8 cellular contexts compared by ENCODE assay signal in genomic region chr9:136842380-136842948, GRCh38. TPM values are rescaled to one million over a fixed set of nuclear protein-coding genes. Genes with fewer than 3 reads are reported as not detected.
A peak's percentile ranks its signal among the peaks of the same experiment; 100 is the strongest.
DNase-seq lines count a peak whose midpoint lies in the region; ATAC-seq and TF ChIP-seq lines count a peak whose summit lies in the region.
"Not testable (repeated sequence)": the region's sequence is repeated elsewhere in the genome, so short reads cannot be mapped to it uniquely, and the experiment has no call there.

AJM1 (plus strand) TSS chr9:136842478; CDS start chr9:136844415, 1,937 bp downstream.

- H3K36me3 ChIP-seq in HAP-1 (replicated peaks), result peaks cover 12% of the 10 kb centered on the region
- H3K36me3 ChIP-seq in MM.1S (replicated peaks; ENCODE audit: insufficient read depth, low read length); SJSA1: not testable (repeated sequence)

- not testable (repeated sequence) for H3K9me3 Mint-ChIP-seq in nephron progenitor cell; stimulated activated naive B cell treated with anti-CD40 and anti-IgM and Interleukin-4, amounts not matched to agents 10 μg/mL and 1 μg/mL and 100 μg/mL, for 72 hours

- H3K27ac ChIP-seq in MM.1S (ENCODE audit: low read length), result peak within 1 kb of the TSS; percentile 43; the same call in 1 of the 2 replicates
- not testable (repeated sequence) for H3K27ac ChIP-seq in SJSA1

- DNase-seq in Daoy (ENCODE audit: low read depth), result peak; percentile 89
- DNase-seq in HAP-1 (ENCODE audit: low spot score in 2 of 2), result peak; percentile 60 to 87
- DNase-seq in MM.1S, result peak; percentile 81
- DNase-seq in SJSA1 (ENCODE audit: low read depth in 1 of 2, low spot score in 2 of 2), result peak; percentile 72 to 74
- DNase-seq in activated effector memory CD4-positive, alpha-beta T cell treated with anti-CD3 and anti-CD28 coated beads, Interleukin-2, amount 50 U/mL, for 16 hours, result peak; percentile 92
- peak; percentile 71 for DNase-seq in fibroblast of the aortic adventitia (ENCODE audit: low read depth)
- DNase-seq in nephron progenitor cell, result peak; percentile 82
- DNase-seq in stimulated activated naive B cell treated with anti-CD40 and anti-IgM and Interleukin-4, amounts not matched to agents 10 μg/mL and 1 μg/mL and 100 μg/mL, for 72 hours, result peak; percentile 77

- not testable (repeated sequence) for H3K27me3 ChIP-seq in HAP-1 (ENCODE audit: low read depth); MM.1S (replicated peaks; ENCODE audit: insufficient read depth, low read length)
- peaks cover 23% of the 10 kb centered on the region for H3K27me3 ChIP-seq in SJSA1 (replicated peaks)

- H3K9me3 ChIP-seq in HAP-1; MM.1S (replicated peaks; ENCODE audit: insufficient read depth, low read length); SJSA1 (replicated peaks): not testable (repeated sequence)

- peak within 1 kb of the TSS; percentile 45; the same call in 1 of the 2 replicates for H3K9ac ChIP-seq in MM.1S (ENCODE audit: low read length)

- ATAC-seq in stimulated activated naive B cell treated with anti-CD40 and anti-IgM and Interleukin-4, amounts not matched to agents 10 μg/mL and 1 μg/mL and 100 μg/mL, for 72 hours (replicated peaks), result peak; percentile 89 to 93

- H3K4me1 ChIP-seq in HAP-1 (peaks cover 13% of the 10 kb centered on the region), SJSA1 (replicated peaks) (peaks cover 13% of the 10 kb centered on the region)
- not testable (repeated sequence) for H3K4me1 ChIP-seq in MM.1S (ENCODE audit: low read length)

- not testable (repeated sequence) for H3K9me2 ChIP-seq in MM.1S (replicated peaks; ENCODE audit: insufficient read depth, low read length)

- not testable (repeated sequence) for H3K27ac Mint-ChIP-seq in nephron progenitor cell
- peak within 1 kb of the TSS; percentile 89 for H3K27ac Mint-ChIP-seq in stimulated activated naive B cell treated with anti-CD40 and anti-IgM and Interleukin-4, amounts not matched to agents 10 μg/mL and 1 μg/mL and 100 μg/mL, for 72 hours

- peak within 1 kb of the TSS; percentile 83 for H2AFZ ChIP-seq in MM.1S (ENCODE audit: low read length)

- H3K79me2 ChIP-seq in MM.1S (ENCODE audit: low read length), result not testable (repeated sequence)

- peak within 1 kb of the TSS; percentile 25 for H3K4me3 ChIP-seq in HAP-1
- peak within 1 kb of the TSS; percentile 87 for H3K4me3 ChIP-seq in MM.1S (ENCODE audit: low read length)
- peak within 1 kb of the TSS; percentile 33 for H3K4me3 ChIP-seq in SJSA1
- H3K4me3 ChIP-seq in fibroblast of the aortic adventitia (ENCODE audit: low read depth, low read length), result peak within 1 kb of the TSS; percentile 67

- in situ Hi-C loops in HAP-1 (cut with MboI; ENCODE audit: low sequenced_read_pairs), result not testable (repeated sequence)

- H3K4me3 Mint-ChIP-seq in nephron progenitor cell, result peak within 1 kb of the TSS; percentile 60
- peak within 1 kb of the TSS; percentile 88 to 97 for H3K4me3 Mint-ChIP-seq in stimulated activated naive B cell treated with anti-CD40 and anti-IgM and Interleukin-4, amounts not matched to agents 10 μg/mL and 1 μg/mL and 100 μg/mL, for 72 hours

- not testable (repeated sequence) for H4K20me1 ChIP-seq in MM.1S (ENCODE audit: insufficient read depth, low read length)

- H3K4me2 ChIP-seq in MM.1S (ENCODE audit: low read depth, low read length), result peak within 1 kb of the TSS; percentile 93

- not testable (repeated sequence) for H3F3A ChIP-seq in MM.1S (ENCODE audit: insufficient read depth, low read length)

- not testable (repeated sequence) for H3K27me3 Mint-ChIP-seq in nephron progenitor cell (ENCODE audit: low read depth, poor library complexity)
- peaks cover 4 to 23% of the 10 kb centered on the region in 2 donors for H3K27me3 Mint-ChIP-seq in stimulated activated naive B cell treated with anti-CD40 and anti-IgM and Interleukin-4, amounts not matched to agents 10 μg/mL and 1 μg/mL and 100 μg/mL, for 72 hours

- H3K36me3 Mint-ChIP-seq in nephron progenitor cell (ENCODE audit: low read depth), result not testable (repeated sequence)
- peaks cover 26 to 31% of the 10 kb centered on the region in 2 donors for H3K36me3 Mint-ChIP-seq in stimulated activated naive B cell treated with anti-CD40 and anti-IgM and Interleukin-4, amounts not matched to agents 10 μg/mL and 1 μg/mL and 100 μg/mL, for 72 hours

- peak; percentile 76 for TF ChIP-seq CTCF in MM.1S (IDR thresholded peaks at IDR 0.05; ENCODE audit: low read length)
- TF ChIP-seq CTCF in fibroblast of the aortic adventitia (IDR thresholded peaks at IDR 0.05; ENCODE audit: insufficient read depth, low read length), result peak; percentile 91
- TF ChIP-seq CTCF in nephron progenitor cell (IDR thresholded peaks at IDR 0.05), result peak; percentile 86

- H3K4me1 Mint-ChIP-seq in nephron progenitor cell, result peaks cover 34% of the 10 kb centered on the region
- peaks cover 24 to 30% of the 10 kb centered on the region in 2 donors for H3K4me1 Mint-ChIP-seq in stimulated activated naive B cell treated with anti-CD40 and anti-IgM and Interleukin-4, amounts not matched to agents 10 μg/mL and 1 μg/mL and 100 μg/mL, for 72 hours

RNA-seq across cellular contexts. Expression of gene AJM1, which starts in this region (rescaled TPM):
- total RNA-seq in Daoy (2014; rRNA removed; shearing (Covaris generic)), result 0.18 and 0.74 TPM in 2 replicates
- total RNA-seq in SJSA1 (2014; rRNA removed; shearing (Covaris generic)), result 0.11 and 0.16 TPM in 2 replicates
- total RNA-seq in fibroblast of the aortic adventitia (ENCODE audit: low replicate concordance), result 1.1 and 1.3 TPM in 2 replicates

Comparison
In these comparisons a context has a peak if more than half of its experiments do, and no peak if none do; other contexts are left out.
1. Peak in DNase-seq in Daoy; RNA of the gene not detected or under 1 TPM.
2. Peak in DNase-seq and H3K4me3 ChIP-seq in SJSA1; RNA of the gene not detected or under 1 TPM.
3. H3K4me3 ChIP-seq: peak in every context shown above with its lines; median percentile 87 in MM.1S; 67 in fibroblast of the aortic adventitia; 33 in SJSA1; 25 in HAP-1.